In the genomic region with DNA sequence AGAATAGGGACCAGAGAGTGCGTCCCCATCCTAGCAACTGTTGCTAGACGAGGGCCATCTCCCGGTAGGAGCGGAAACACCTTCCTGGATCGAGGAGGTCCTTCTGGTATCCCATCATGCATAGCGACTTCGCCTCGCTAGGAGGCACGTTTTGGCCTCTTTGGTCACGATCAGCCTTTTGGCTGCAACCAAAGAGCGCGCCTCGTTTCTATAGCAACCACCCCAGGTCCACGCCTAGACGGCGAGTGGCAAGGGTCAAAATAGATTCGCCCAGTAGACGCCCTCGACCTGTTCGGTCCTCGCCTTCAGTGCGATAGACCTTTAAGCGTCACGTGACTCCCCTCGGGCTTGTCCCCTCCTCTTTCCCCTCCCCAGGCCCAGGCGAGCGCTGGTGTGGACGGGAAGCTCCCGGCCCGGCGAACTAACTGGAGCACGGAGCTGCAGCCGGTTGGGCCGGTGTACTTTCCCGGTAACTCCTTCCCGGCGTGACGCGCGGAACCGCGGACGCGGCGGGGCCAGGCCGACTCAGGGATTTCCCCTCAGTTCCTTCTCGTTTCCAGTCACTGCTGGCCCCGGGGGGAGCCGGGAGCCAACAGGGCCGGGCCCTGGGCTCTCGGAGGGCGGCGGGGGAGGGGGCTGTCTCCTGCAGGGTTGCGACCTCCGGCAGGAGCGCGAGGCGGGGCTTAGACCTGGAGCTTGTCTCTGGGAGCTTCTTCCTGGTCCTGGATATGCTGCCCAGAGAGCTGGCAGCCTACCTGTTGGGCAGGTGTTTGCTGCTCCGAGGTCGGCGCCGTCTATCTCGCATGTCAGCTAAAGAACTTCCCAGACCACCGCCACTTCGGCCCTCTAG, we compare ENCODE assay signal across 8 cellular contexts. TPM values are rescaled to one million over a fixed set of nuclear protein-coding genes. Genes with fewer than 3 reads are reported as not detected.
DNase-seq lines count a peak whose midpoint lies in the region; ATAC-seq and TF ChIP-seq lines count a peak whose summit lies in the region.

Gene DNAJC16 (plus strand): TSS at position 359 of the 850 bp plus-strand sequence. CDS start 2,258 bp downstream, outside the sequence.

- H3K36me3 ChIP-seq in DND-41 (ENCODE audit: insufficient read depth, low read length) = no peaks in the 10 kb centered on the region; the same call in 1 of the 2 replicates
- H3K36me3 ChIP-seq in Karpas-422 (ENCODE audit: insufficient read depth, low read length) = peaks cover 5% of the 10 kb centered on the region; the same call in 1 of the 2 replicates
- peaks cover 0 to 6% (median 0%) of the 10 kb centered on the region in 3 experiments for H3K36me3 ChIP-seq in naive thymus-derived CD4-positive, alpha-beta T cell (ENCODE audit: control insufficient read depth in 2 of 3, insufficient read depth in 3 of 3, low read length in 3 of 3)

- peak within 1 kb of the TSS; percentile 64 for H3K9ac ChIP-seq in DND-41 (ENCODE audit: low read depth, low read length)
- peak within 1 kb of the TSS; percentile 92 for H3K9ac ChIP-seq in Karpas-422 (ENCODE audit: low read length)

- DNase-seq in DND-41 (peak; percentile 99), Karpas-422 (peak; percentile 100), RKO (ENCODE audit: low spot score) (peak; percentile 100), fibroblast of gingiva (ENCODE audit: low read depth) (peak; percentile 100)
- DNase-seq in activated T-helper 1 cell treated with anti-CD3 and anti-CD28 coated beads, Interleukin-12 subunit alpha, Interleukin-12 subunit beta, Interleukin-2, Interleukin-4 antibody, amounts not matched to agents 30 ng/mL and 10 ng/mL and 1 ng/mL, durations not matched to agents 14 hours and 24 hours and 36 hours (ENCODE audit: low spot score) = peak; percentile 98
- DNase-seq in naive thymus-derived CD4-positive, alpha-beta T cell = peak; percentile 75 to 98 (median 96)
- peak; percentile 90 to 96 (median 94) for DNase-seq in stimulated activated naive CD4-positive, alpha-beta T cell (lab: John Stamatoyannopoulos, UW)

- H4K20me1 ChIP-seq in DND-41 (ENCODE audit: insufficient read depth, low read length) (no peaks in the 10 kb centered on the region), Karpas-422 (ENCODE audit: insufficient read depth, low read depth, low read length) (no peaks in the 10 kb centered on the region)

- H3K27me3 ChIP-seq in DND-41 (ENCODE audit: insufficient read depth, low read length, poor library complexity) = no peaks in the 10 kb centered on the region
- H3K27me3 ChIP-seq in Karpas-422 (ENCODE audit: low read length) = no peaks in the 10 kb centered on the region
- H3K27me3 ChIP-seq in naive thymus-derived CD4-positive, alpha-beta T cell (ENCODE audit: control insufficient read depth in 2 of 2, insufficient read depth in 2 of 2, low read length in 2 of 2) = no peaks in the 10 kb centered on the region

- H3K79me2 ChIP-seq in DND-41 (ENCODE audit: insufficient read depth, low read length) (peaks cover 11% of the 10 kb centered on the region), Karpas-422 (ENCODE audit: low read length) (peaks cover 58% of the 10 kb centered on the region)

- CTCF ChIA-PET in naive thymus-derived CD4-positive, alpha-beta T cell (lab: Charles Lee) = interaction anchor here (0.7 kb wide), 1 partner anchor 69 kb away, joined by 3 read pairs; no protein-coding TSS in a partner anchor

- peak within 1 kb of the TSS; percentile 57 to 92 for H3K4me3 ChIP-seq in DND-41 (ENCODE audit: low read depth in 1 of 2, low read length in 2 of 2)
- H3K4me3 ChIP-seq in Karpas-422 (ENCODE audit: low read length) = peak within 1 kb of the TSS; percentile 88
- peak within 1 kb of the TSS; percentile 78 for H3K4me3 ChIP-seq in naive thymus-derived CD4-positive, alpha-beta T cell (ENCODE audit: low read length)

- peak within 1 kb of the TSS; percentile 95 for H3K27ac Mint-ChIP-seq in activated T-helper 1 cell treated with anti-CD3 and anti-CD28 coated beads, Interleukin-12 subunit alpha, Interleukin-12 subunit beta, Interleukin-2, Interleukin-4 antibody, amounts not matched to agents 30 ng/mL and 10 ng/mL and 1 ng/mL, durations not matched to agents 14 hours and 24 hours and 36 hours
- H3K27ac Mint-ChIP-seq in naive thymus-derived CD4-positive, alpha-beta T cell = peak within 1 kb of the TSS; percentile 90 to 100 (median 100)

- no peaks in the 10 kb centered on the region for H3K9me3 Mint-ChIP-seq in activated T-helper 1 cell treated with anti-CD3 and anti-CD28 coated beads, Interleukin-12 subunit alpha, Interleukin-12 subunit beta, Interleukin-2, Interleukin-4 antibody, amounts not matched to agents 30 ng/mL and 10 ng/mL and 1 ng/mL, durations not matched to agents 14 hours and 24 hours and 36 hours
- H3K9me3 Mint-ChIP-seq in naive thymus-derived CD4-positive, alpha-beta T cell = peaks cover 0 to 4% (median 0%) of the 10 kb centered on the region in 11 donors

- H3K27me3 Mint-ChIP-seq in activated T-helper 1 cell treated with anti-CD3 and anti-CD28 coated beads, Interleukin-12 subunit alpha, Interleukin-12 subunit beta, Interleukin-2, Interleukin-4 antibody, amounts not matched to agents 30 ng/mL and 10 ng/mL and 1 ng/mL, durations not matched to agents 14 hours and 24 hours and 36 hours (ENCODE audit: insufficient read depth) = no peaks in the 10 kb centered on the region
- H3K27me3 Mint-ChIP-seq in naive thymus-derived CD4-positive, alpha-beta T cell = no peaks in the 10 kb centered on the region

- H3K4me3 Mint-ChIP-seq in activated T-helper 1 cell treated with anti-CD3 and anti-CD28 coated beads, Interleukin-12 subunit alpha, Interleukin-12 subunit beta, Interleukin-2, Interleukin-4 antibody, amounts not matched to agents 30 ng/mL and 10 ng/mL and 1 ng/mL, durations not matched to agents 14 hours and 24 hours and 36 hours = peak within 1 kb of the TSS; percentile 83
- peak within 1 kb of the TSS; percentile 82 to 100 (median 91) for H3K4me3 Mint-ChIP-seq in naive thymus-derived CD4-positive, alpha-beta T cell

- H3K4me1 Mint-ChIP-seq in activated T-helper 1 cell treated with anti-CD3 and anti-CD28 coated beads, Interleukin-12 subunit alpha, Interleukin-12 subunit beta, Interleukin-2, Interleukin-4 antibody, amounts not matched to agents 30 ng/mL and 10 ng/mL and 1 ng/mL, durations not matched to agents 14 hours and 24 hours and 36 hours (ENCODE audit: low read depth) = peaks cover 57% of the 10 kb centered on the region
- peaks cover 33 to 71% (median 60%) of the 10 kb centered on the region in 7 donors for H3K4me1 Mint-ChIP-seq in naive thymus-derived CD4-positive, alpha-beta T cell

- peak; percentile 71 for ATAC-seq in DND-41 (ENCODE audit: insufficient read depth, low read depth)
- peak; percentile 55 for ATAC-seq in GM21786 (IDR thresholded peaks at IDR 0.05; ENCODE audit: unreplicated experiment)
- peak; percentile 50 for ATAC-seq in naive thymus-derived CD4-positive, alpha-beta T cell

- peak; percentile 58 for TF ChIP-seq CTCF in DND-41 (IDR thresholded peaks at IDR 0.05; ENCODE audit: borderline replicate concordance, extremely low read depth, low read length, poor library complexity, severe bottlenecking)

- H3K4me2 ChIP-seq in DND-41 (ENCODE audit: insufficient read depth, low read length) = peak within 1 kb of the TSS; percentile 94
- H3K4me2 ChIP-seq in Karpas-422 (ENCODE audit: low read depth, low read length, poor library complexity, severe bottlenecking) = peak within 1 kb of the TSS; percentile 96

- peaks cover 43% of the 10 kb centered on the region for H3K4me1 ChIP-seq in DND-41 (ENCODE audit: insufficient read depth, low read length)
- peaks cover 35% of the 10 kb centered on the region for H3K4me1 ChIP-seq in Karpas-422 (ENCODE audit: low read length)
- peaks cover 21 to 28% of the 10 kb centered on the region in 2 donors for H3K4me1 ChIP-seq in naive thymus-derived CD4-positive, alpha-beta T cell (ENCODE audit: control insufficient read depth in 2 of 2, insufficient read depth in 2 of 2, low read length in 2 of 2)

- POLR2A ChIA-PET in naive thymus-derived CD4-positive, alpha-beta T cell (lab: Charles Lee) = interaction anchor here (0.6 to 3.0 kb wide), 7 partner anchors 41 to 307 kb away, joined by 3 to 13 read pairs (median 3); no protein-coding TSS in a partner anchor

- no peaks in the 10 kb centered on the region for H3K9me2 ChIP-seq in Karpas-422 (replicated peaks; ENCODE audit: insufficient read depth, low read length)

- H2AFZ ChIP-seq in DND-41 (ENCODE audit: low read depth, low read length) = peak within 1 kb of the TSS; percentile 90
- H2AFZ ChIP-seq in Karpas-422 (ENCODE audit: low read length) = peak within 1 kb of the TSS; percentile 59

- H3K27ac ChIP-seq in DND-41 (ENCODE audit: low read length) = peak within 1 kb of the TSS; percentile 72
- H3K27ac ChIP-seq in Karpas-422 (ENCODE audit: low read length) = peak within 1 kb of the TSS; percentile 68
- H3K27ac ChIP-seq in naive thymus-derived CD4-positive, alpha-beta T cell (ENCODE audit: low read depth, low read length) = peak within 1 kb of the TSS; percentile 100

- intact Hi-C loops in activated T-helper 1 cell treated with anti-CD3 and anti-CD28 coated beads, Interleukin-12 subunit alpha, Interleukin-12 subunit beta, Interleukin-2, Interleukin-4 antibody, amounts not matched to agents 30 ng/mL and 10 ng/mL and 1 ng/mL, durations not matched to agents 14 hours and 24 hours and 36 hours (cut with micrococcal nuclease) = loop anchor here (1.0 to 10.0 kb wide), 10 partner anchors 53 to 1908 kb away; partner anchors contain the start of genes DDI2, FBXO42, PLEKHM2 and RCC2
- intact Hi-C loops in naive thymus-derived CD4-positive, alpha-beta T cell (cut with micrococcal nuclease) = loop anchor here (1.0 to 10.0 kb wide), 18 partner anchors 53 to 1911 kb away; partner anchors contain the start of genes NECAP2 (in 2 of the 2), RCC2 (in 2 of the 2), AGMAT (in 1 of the 2) and ATP13A2 (in 1 of the 2)

- peaks cover 11% of the 10 kb centered on the region for H3K36me3 Mint-ChIP-seq in activated T-helper 1 cell treated with anti-CD3 and anti-CD28 coated beads, Interleukin-12 subunit alpha, Interleukin-12 subunit beta, Interleukin-2, Interleukin-4 antibody, amounts not matched to agents 30 ng/mL and 10 ng/mL and 1 ng/mL, durations not matched to agents 14 hours and 24 hours and 36 hours (ENCODE audit: low read depth)
- H3K36me3 Mint-ChIP-seq in naive thymus-derived CD4-positive, alpha-beta T cell = peaks cover 0 to 14% (median 2%) of the 10 kb centered on the region in 5 donors

- H3K9me3 ChIP-seq in DND-41 (ENCODE audit: insufficient read depth, low read length, severe bottlenecking) = no peaks in the 10 kb centered on the region
- H3K9me3 ChIP-seq in Karpas-422 (ENCODE audit: low read length) = no peaks in the 10 kb centered on the region
- H3K9me3 ChIP-seq in naive thymus-derived CD4-positive, alpha-beta T cell (ENCODE audit: control insufficient read depth in 2 of 3, low read length in 3 of 3) = no peaks in the 10 kb centered on the region

RNA-seq across cellular contexts. Expression of gene DNAJC16, which starts in this region (rescaled TPM):
- 15.5 and 31.0 TPM in 2 replicates for total RNA-seq in Karpas-422 (2014; rRNA removed; shearing (Covaris generic); ENCODE audit: low replicate concordance)
- total RNA-seq in activated T-helper 1 cell treated with anti-CD3 and anti-CD28 coated beads, Interleukin-12 subunit alpha, Interleukin-12 subunit beta, Interleukin-2, Interleukin-4 antibody, amounts not matched to agents 30 ng/mL and 10 ng/mL and 1 ng/mL, durations not matched to agents 14 hours and 24 hours and 36 hours = 18.8 and 19.8 TPM in 2 replicates
- 10 to 100 TPM; 17.8 to 29.4 (median 25.0) TPM for total RNA-seq in naive thymus-derived CD4-positive, alpha-beta T cell
- polyA plus RNA-seq in naive thymus-derived CD4-positive, alpha-beta T cell = 10 to 100 TPM in 1 of 2 donors, 1 to 10 TPM in 1; 9.6 to 10.0 TPM

Comparison
In these comparisons a context has a peak if more than half of its experiments do, and no peak if none do; other contexts are left out.
1. Peak in every context shown above with its lines: DNase-seq, ATAC-seq, H3K4me3 ChIP-seq and H3K27ac ChIP-seq.